Comparison of ENCODE assay signal across 22 cellular contexts in the genomic region with DNA sequence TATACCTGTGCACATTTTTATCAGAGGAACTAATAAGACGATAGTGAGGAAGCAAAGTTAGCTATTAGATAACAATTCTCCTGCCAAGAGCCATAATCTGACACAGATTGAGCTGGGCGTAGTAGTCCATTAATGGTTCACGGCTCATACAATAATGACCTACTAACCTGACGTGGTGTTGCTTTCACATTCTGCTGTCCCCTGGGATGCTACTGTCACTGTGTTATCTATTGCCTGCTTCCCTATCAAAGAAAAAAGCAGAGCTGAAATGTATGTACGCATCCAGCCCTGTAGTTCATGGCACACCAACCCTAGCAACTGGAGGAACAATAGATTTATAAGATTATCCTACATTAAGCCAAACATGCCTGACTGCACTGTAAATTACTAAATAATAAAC.
"Had no signal": no experiment of that assay in that cellular context is flagged by ENCODE, and none has a peak within 500 bp of the region (broad histone marks: within the 10 kb centered on the region; RNA-seq: fewer than 3 reads in every experiment).

No MANE protein-coding gene starts in this region.

- DNase-seq: activated CD4-positive, alpha-beta memory T cell treated with anti-CD3 and anti-CD28 coated beads, Interleukin-2, amount 10 ng/mL, durations not matched to agents 7 days and 5 days; activated CD4-positive, alpha-beta T cell treated with anti-CD3 and anti-CD28 coated beads, Interleukin-2, amount 10 ng/mL, durations not matched to agents 7 days and 5 days; activated CD4-positive, CD25-positive, alpha-beta regulatory T cell; activated CD8-positive, alpha-beta memory T cell treated with anti-CD3 and anti-CD28 coated beads, Interleukin-2, amount 50 U/mL, for 4 hours; activated naive CD4-positive, alpha-beta T cell treated with anti-CD3 and anti-CD28 coated beads, Interleukin-2, amount 50 U/mL, for 16 hours; activated naive CD8-positive, alpha-beta T cell treated with anti-CD3 and anti-CD28 coated beads, Interleukin-2, amount 10 ng/mL, durations not matched to agents 7 days and 5 days; activated T-cell treated with anti-CD3 and anti-CD28 coated beads, Interleukin-2, amount 50 U/mL, for 72 hours; adrenal gland; anterior cingulate cortex; cerebellar nuclear complex; Karpas-422; NCI-H1436 treated with DMSO at 0.1 percent for 48 hours; NCI-H187; NCI-H2081; NCI-H510A treated with DMSO at 0.1 percent for 48 hours; NCI-H69; OCI-M1; RPMI8226; T-cell; T-helper 2 cell; T1000 had no signal

- H3K4me1 ChIP-seq: adrenal gland had no signal

- H3K27ac ChIP-seq: adrenal gland, SK-N-MC had no signal

- H3K4me3 ChIP-seq: adrenal gland, SK-N-MC had no signal

- H3K27me3 ChIP-seq: adrenal gland had no signal

- H3K36me3 ChIP-seq: adrenal gland had no signal

- H3K9me3 ChIP-seq: adrenal gland had no signal
